16 cellular contexts compared by ENCODE assay signal in the genomic region with DNA sequence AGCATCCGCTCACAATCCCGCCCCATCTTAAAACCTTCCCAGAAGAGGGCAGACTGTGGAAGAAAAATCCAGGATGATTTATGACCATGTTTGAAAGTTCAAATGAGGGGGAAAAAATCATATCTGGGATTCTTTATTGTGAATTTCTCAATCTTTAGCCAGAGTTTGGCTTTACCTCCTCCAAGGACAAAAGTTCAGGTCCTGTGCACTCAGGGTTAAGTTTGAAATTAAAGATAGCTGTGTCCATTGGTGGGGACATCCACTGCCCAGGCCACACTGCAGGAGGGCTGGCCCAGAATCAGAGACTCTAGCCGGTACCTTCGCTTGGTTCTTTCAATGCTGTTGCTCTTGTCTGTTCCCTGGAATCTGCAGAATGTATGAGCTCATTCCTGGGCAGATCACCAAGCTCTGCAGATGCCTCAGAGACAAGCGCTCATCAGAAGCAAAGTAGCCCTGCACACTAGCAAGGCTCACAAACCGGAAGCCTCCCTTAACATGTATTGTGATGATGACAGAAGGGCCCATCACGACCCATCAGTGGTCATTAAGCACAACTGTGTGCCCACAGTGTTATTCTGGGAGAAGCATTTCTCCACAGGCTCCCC.
A peak's percentile ranks its signal among the peaks of the same experiment; 100 is the strongest.
DNase-seq lines count a peak whose midpoint lies in the region; TF ChIP-seq lines count a peak whose summit lies in the region.
"Had no signal": no experiment of that assay in that cellular context is flagged by ENCODE, and none has a peak within 500 bp of the region (broad histone marks: within the 10 kb centered on the region; RNA-seq: fewer than 3 reads in every experiment).

No MANE protein-coding gene starts in this region.

- no peaks in the 10 kb centered on the region for H3K79me2 ChIP-seq in OCI-LY7 (ENCODE audit: insufficient read depth, low read depth, low read length)

- H2AFZ ChIP-seq in OCI-LY7 (ENCODE audit: low read length): no peak overlapping the region
- H2AFZ ChIP-seq: neural progenitor cell had no signal

- no peaks in the 10 kb centered on the region for H4K20me1 ChIP-seq in OCI-LY7 (ENCODE audit: insufficient read depth, low read length)

- no peak overlapping the region for H3K4me2 ChIP-seq in OCI-LY7 (ENCODE audit: low read length)
- H3K4me2 ChIP-seq: neural progenitor cell had no signal

- no TSS peak for BruUV-seq in OCI-LY7 (replicated peaks; lab: Mats Ljungman, UMichigan)

- no peaks in the 10 kb centered on the region for H3K9me2 ChIP-seq in OCI-LY7 (ENCODE audit: insufficient read depth, low read length)

- no peaks in the 10 kb centered on the region for H3K36me3 ChIP-seq in OCI-LY7 (ENCODE audit: insufficient read depth, low read length)
- H3K36me3 ChIP-seq: neural progenitor cell, stomach had no signal

- H3K9me3 ChIP-seq in OCI-LY7 (ENCODE audit: low read length): no peaks in the 10 kb centered on the region
- H3K9me3 ChIP-seq: stomach had no signal

- peak; percentile 20 for DNase-seq in AG08396 (ENCODE audit: low spot score)
- DNase-seq in NCI-H2029 (lab: John Stamatoyannopoulos, UW): peak; percentile 59
- DNase-seq in fibroblast of the aortic adventitia (ENCODE audit: low read depth): peak; percentile 21
- DNase-seq in mucosa of gallbladder (ENCODE audit: low spot score): peak; percentile 78
- DNase-seq in DMS53 (lab: John Stamatoyannopoulos, UW): no peak
- DNase-seq in OCI-LY7 (ENCODE audit: low spot score): no peak
- DNase-seq in activated naive CD4-positive, alpha-beta T cell treated with Interleukin-2 at 50 U/mL for 16 hours: no peak
- DNase-seq in effector CD8-positive, alpha-beta T cell (lab: John Stamatoyannopoulos, UW): no peak
- DNase-seq: activated CD4-positive, alpha-beta T cell treated with anti-CD3 and anti-CD28 coated beads for 36 hours; activated naive CD4-positive, alpha-beta T cell treated with anti-CD3 and anti-CD28 coated beads for 36 hours; H9; KBM-7; stimulated activated CD4-positive, alpha-beta T cell treated with anti-CD3 and anti-CD28 coated beads, Interleukin-4, amount 100 ng/mL, for 1 hour; stomach had no signal

- no peak overlapping the region for H3K27ac ChIP-seq in OCI-LY7 (ENCODE audit: low read depth, low read length, poor library complexity, severe bottlenecking)
- H3K27ac ChIP-seq: neural progenitor cell, SK-N-MC, stomach had no signal

- H3K4me3 ChIP-seq in fibroblast of the aortic adventitia (ENCODE audit: low read depth, low read length) (no peak overlapping the region), OCI-LY7 (ENCODE audit: low read depth, low read length, poor library complexity, severe bottlenecking) (no peak overlapping the region)
- H3K4me3 ChIP-seq: neural progenitor cell, SK-N-MC, stomach had no signal

- TF ChIP-seq CTCF in fibroblast of the aortic adventitia (IDR thresholded peaks at IDR 0.05; ENCODE audit: insufficient read depth, low read length) (no peak), OCI-LY7 (conservative IDR thresholded peaks at IDR 0.05; ENCODE audit: low read length) (no peak)

- no peaks in the 10 kb centered on the region for H3K4me1 ChIP-seq in OCI-LY7 (ENCODE audit: insufficient read depth, low read length, poor library complexity, severe bottlenecking)
- H3K4me1 ChIP-seq: neural progenitor cell had no signal

- intact Hi-C loops in OCI-LY7 (cut with micrococcal nuclease; ENCODE audit: unreplicated experiment): no loop called here

- POLR2A ChIA-PET in OCI-LY7 (lab: Charles Lee): interaction anchor here (1.0 kb wide), 1 partner anchor 9 kb away, joined by 3 read pairs; no protein-coding TSS in a partner anchor

- CTCF ChIA-PET in OCI-LY7 (lab: Charles Lee; ENCODE audit: unreplicated experiment): no interaction called here

Comparison
In these comparisons a context has a peak if more than half of its experiments do, and no peak if none do; other contexts are left out.
1. DNase-seq: peak in AG08396 (single experiment), NCI-H2029 (single experiment), fibroblast of the aortic adventitia (single experiment) and mucosa of gallbladder (single experiment); none in DMS53 (single experiment), OCI-LY7 (single experiment), activated naive CD4-positive, alpha-beta T cell treated with Interleukin-2 at 50 U/mL for 16 hours (single experiment) and effector CD8-positive, alpha-beta T cell (single experiment).